ENCODE assay signal across 34 cellular contexts in the genomic region with DNA sequence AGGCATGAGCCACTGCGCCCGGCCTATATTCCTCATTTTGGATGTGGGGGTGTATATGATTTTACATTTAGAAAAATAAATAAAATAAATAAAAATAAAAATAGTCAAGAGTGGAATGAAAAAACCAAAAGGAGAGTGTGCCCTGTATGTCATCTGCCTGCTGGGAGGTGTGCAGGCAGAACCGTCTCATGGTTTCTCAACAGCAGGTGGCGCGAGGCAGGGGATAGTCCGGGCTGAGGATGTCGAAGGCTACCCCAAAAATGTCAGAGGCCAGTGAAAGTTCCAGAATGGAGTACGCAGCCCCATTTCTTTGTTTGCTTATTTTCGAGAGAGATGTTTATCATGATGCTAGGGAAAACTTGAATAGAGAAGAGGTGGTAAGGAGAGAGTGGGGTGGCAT.
"Had no signal": no experiment of that assay in that cellular context is flagged by ENCODE, and none has a peak within 500 bp of the region (broad histone marks: within the 10 kb centered on the region; RNA-seq: fewer than 3 reads in every experiment).

No MANE protein-coding gene starts in this region.

- H3K36me3 Mint-ChIP-seq: activated naive CD4-positive, alpha-beta T cell treated with anti-CD3 and anti-CD28 coated beads, Interleukin-2, amount 50 U/mL, for 24 hours; activated naive CD8-positive, alpha-beta T cell treated with anti-CD3 and anti-CD28 coated beads, Interleukin-2, amount 10 ng/mL, durations not matched to agents 7 days and 5 days had no signal

- H3K27me3 ChIP-seq: ascending aorta, cardiac muscle cell had no signal

- H3K27ac ChIP-seq: ascending aorta, cardiac muscle cell, PC-9, RWPE1, WERI-Rb-1 had no signal

- ATAC-seq: activated CD8-positive, alpha-beta T cell treated with anti-CD3 and anti-CD28 coated beads for 36 hours; Right ventricle myocardium inferior had no signal

- FAIRE-seq: RCC 7860 had no signal

- H3K9me3 ChIP-seq: ascending aorta had no signal

- H3K4me3 Mint-ChIP-seq: activated CD4-positive, alpha-beta T cell treated with anti-CD3 and anti-CD28 coated beads, Interleukin-2, amount 10 ng/mL, durations not matched to agents 24 days and 14 days; activated CD8-positive, alpha-beta T cell treated with anti-CD3 and anti-CD28 coated beads for 36 hours; activated naive CD4-positive, alpha-beta T cell treated with anti-CD3 and anti-CD28 coated beads, Interleukin-2, amount 50 U/mL, for 24 hours; activated naive CD8-positive, alpha-beta T cell treated with anti-CD3 and anti-CD28 coated beads, Interleukin-2, amount 10 ng/mL, durations not matched to agents 7 days and 5 days; activated T-cell treated with anti-CD3 and anti-CD28 coated beads, Interleukin-2, amount 50 U/mL, for 24 hours; central memory CD8-positive, alpha-beta T cell had no signal

- DNase-seq: activated CD4-positive, alpha-beta T cell treated with anti-CD3 and anti-CD28 coated beads, Interleukin-2, amount 10 ng/mL, durations not matched to agents 24 days and 14 days; activated CD4-positive, alpha-beta T cell treated with anti-CD3 and anti-CD28 coated beads, Interleukin-2, amount 50 U/mL, for 4 hours; activated CD8-positive, alpha-beta T cell treated with anti-CD3 and anti-CD28 coated beads for 36 hours; activated gamma-delta T cell; activated naive CD4-positive, alpha-beta T cell treated with Interleukin-2 at 50 U/mL for 16 hours; activated naive CD8-positive, alpha-beta T cell treated with anti-CD3 and anti-CD28 coated beads, Interleukin-2, amount 10 ng/mL, durations not matched to agents 7 days and 5 days; activated T-cell treated with anti-CD3 and anti-CD28 coated beads, Interleukin-2, amount 50 U/mL, for 24 hours; amygdala; Kasumi-1; NCI-H1092 treated with DMSO at 0.1 percent for 48 hours; NCI-H1417; NCI-H146; NCI-H187; NCI-H2029 treated with DMSO at 0.1 percent for 48 hours; NCI-H2107; NCI-H2171; NCI-H510A; NCI-H526; NCI-H748 treated with DMSO at 0.1 percent for 48 hours; NK-92 treated with Interleukin-12 subunit alpha and Interleukin-12 subunit beta, amount 100 ng/mL, for 24 hours; PC-9; SIG-M5; SW 1271; T-helper 1 cell; T-helper 9 cell; WERI-Rb-1 had no signal

- H3K4me1 Mint-ChIP-seq: activated CD4-positive, alpha-beta T cell treated with anti-CD3 and anti-CD28 coated beads, Interleukin-2, amount 10 ng/mL, durations not matched to agents 24 days and 14 days; activated naive CD4-positive, alpha-beta T cell treated with anti-CD3 and anti-CD28 coated beads, Interleukin-2, amount 50 U/mL, for 24 hours; activated naive CD8-positive, alpha-beta T cell treated with anti-CD3 and anti-CD28 coated beads, Interleukin-2, amount 10 ng/mL, durations not matched to agents 7 days and 5 days; central memory CD8-positive, alpha-beta T cell had no signal

- H3K4me1 ChIP-seq: ascending aorta had no signal

- H3K4me3 ChIP-seq: ascending aorta, cardiac muscle cell, PC-9 had no signal

- H3K36me3 ChIP-seq: ascending aorta, cardiac muscle cell, WERI-Rb-1 had no signal

- H3K4me2 ChIP-seq: PC-9 had no signal

- H3K27ac Mint-ChIP-seq: activated CD4-positive, alpha-beta T cell treated with anti-CD3 and anti-CD28 coated beads, Interleukin-2, amount 10 ng/mL, durations not matched to agents 24 days and 14 days; activated CD8-positive, alpha-beta T cell treated with anti-CD3 and anti-CD28 coated beads for 36 hours; activated naive CD4-positive, alpha-beta T cell treated with anti-CD3 and anti-CD28 coated beads, Interleukin-2, amount 50 U/mL, for 24 hours; activated naive CD8-positive, alpha-beta T cell treated with anti-CD3 and anti-CD28 coated beads, Interleukin-2, amount 10 ng/mL, durations not matched to agents 7 days and 5 days; activated T-cell treated with anti-CD3 and anti-CD28 coated beads, Interleukin-2, amount 50 U/mL, for 24 hours; activated T-helper 2 cell treated with anti-CD3 and anti-CD28 coated beads, Interferon-gamma antibody, Interleukin-2, Interleukin-4, amounts not matched to agents 10 μg/mL and 5 μg/mL and 100 μg/mL, durations not matched to agents 14 hours and 24 hours and 36 hours had no signal

- H3K9me3 Mint-ChIP-seq: activated CD4-positive, alpha-beta T cell treated with anti-CD3 and anti-CD28 coated beads, Interleukin-2, amount 10 ng/mL, durations not matched to agents 24 days and 14 days; activated CD8-positive, alpha-beta T cell treated with anti-CD3 and anti-CD28 coated beads for 36 hours; activated naive CD4-positive, alpha-beta T cell treated with anti-CD3 and anti-CD28 coated beads, Interleukin-2, amount 50 U/mL, for 24 hours; activated naive CD8-positive, alpha-beta T cell treated with anti-CD3 and anti-CD28 coated beads, Interleukin-2, amount 10 ng/mL, durations not matched to agents 7 days and 5 days; activated T-cell treated with anti-CD3 and anti-CD28 coated beads, Interleukin-2, amount 50 U/mL, for 24 hours; activated T-helper 2 cell treated with anti-CD3 and anti-CD28 coated beads, Interferon-gamma antibody, Interleukin-2, Interleukin-4, amounts not matched to agents 10 μg/mL and 5 μg/mL and 100 μg/mL, durations not matched to agents 14 hours and 24 hours and 36 hours; central memory CD8-positive, alpha-beta T cell had no signal
